In the genomic region with DNA sequence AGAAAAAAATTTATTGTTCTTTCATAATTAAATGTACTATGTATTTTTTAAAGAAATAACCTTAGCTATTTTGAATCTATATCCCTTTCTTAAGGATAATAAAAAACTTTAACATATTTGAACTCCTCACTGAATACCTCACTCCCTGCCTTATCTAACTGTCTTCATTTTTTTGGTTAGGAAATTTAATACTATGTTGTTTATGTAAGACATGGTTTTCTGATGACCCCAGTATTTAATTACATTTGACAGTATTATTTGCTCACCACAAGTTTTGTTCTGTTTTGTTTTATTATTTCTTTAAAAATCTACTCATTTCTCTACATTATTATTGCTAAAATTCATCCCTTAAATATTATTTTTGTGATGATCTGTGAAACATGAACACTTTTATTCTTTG, we compare ENCODE assay signal across 14 cellular contexts.
DNase-seq lines count a peak whose midpoint lies in the region; ATAC-seq and TF ChIP-seq lines count a peak whose summit lies in the region.
"Had no signal": no experiment of that assay in that cellular context is flagged by ENCODE, and none has a peak within 500 bp of the region (broad histone marks: within the 10 kb centered on the region; RNA-seq: fewer than 3 reads in every experiment).

No MANE protein-coding gene starts in this region.

- H3K27ac Mint-ChIP-seq in HFFc6, result no peak overlapping the region
- H3K27ac Mint-ChIP-seq: CD14-positive monocyte; CD8-positive, alpha-beta T cell had no signal

- H3F3A ChIP-seq in SK-N-SH (replicated peaks; ENCODE audit: insufficient read depth), result no peaks in the 10 kb centered on the region

- H3K27me3 Mint-ChIP-seq in HFFc6 (ENCODE audit: insufficient read depth), result no peaks in the 10 kb centered on the region; the same call in 1 of the 2 replicates

- intact Hi-C loops in posterior vena cava (cut with DNase I), result no loop called here

- H3K4me1 ChIP-seq in SK-N-SH (ENCODE audit: control insufficient read depth in 1 of 2, insufficient read depth in 2 of 2, low read depth in 1 of 2, low read length in 1 of 2), result no peaks in the 10 kb centered on the region

- CTCF ChIA-PET in SK-N-SH (lab: Yijun Ruan, JAX), result no interaction called here

- H3K36me3 Mint-ChIP-seq in HFFc6 (ENCODE audit: low read depth), result no peaks in the 10 kb centered on the region
- H3K36me3 Mint-ChIP-seq: CD14-positive monocyte; CD8-positive, alpha-beta T cell had no signal

- POLR2A ChIA-PET in SK-N-SH (lab: Yijun Ruan, JAX), result no interaction called here

- no peak for TF ChIP-seq CTCF in SK-N-SH (IDR thresholded peaks at IDR 0.05)
- no peak for TF ChIP-seq CTCF in fibroblast of the aortic adventitia (IDR thresholded peaks at IDR 0.05; ENCODE audit: insufficient read depth, low read length)
- no peak for TF ChIP-seq CTCF in HFFc6 (IDR thresholded peaks at IDR 0.05)
- no peak for TF ChIP-seq CTCF in WERI-Rb-1 (IDR thresholded peaks at IDR 0.05; ENCODE audit: low read depth, low read length)

- H3K27me3 ChIP-seq in SK-N-SH (ENCODE audit: insufficient read depth) (no peaks in the 10 kb centered on the region), WERI-Rb-1 (ENCODE audit: insufficient read depth, low read depth, severe bottlenecking) (no peaks in the 10 kb centered on the region)

- no peaks in the 10 kb centered on the region for H3K4me1 Mint-ChIP-seq in HFFc6 (ENCODE audit: low read depth)
- H3K4me1 Mint-ChIP-seq: CD14-positive monocyte had no signal

- no peak overlapping the region for H3K4me3 Mint-ChIP-seq in HFFc6
- H3K4me3 Mint-ChIP-seq: CD14-positive monocyte; CD8-positive, alpha-beta T cell had no signal

- H4K20me1 ChIP-seq in SK-N-SH (ENCODE audit: insufficient read depth), result no peaks in the 10 kb centered on the region

- H3K36me3 ChIP-seq in SK-N-SH (replicated peaks in 1 of 2; ENCODE audit: control insufficient read depth in 1 of 2, insufficient read depth in 2 of 2, low read length in 1 of 2), result no peaks in the 10 kb centered on the region
- H3K36me3 ChIP-seq in WERI-Rb-1, result no peaks in the 10 kb centered on the region

- H3K4me2 ChIP-seq in SK-N-SH, result no peak overlapping the region

- no peaks in the 10 kb centered on the region for H3K79me2 ChIP-seq in SK-N-SH (ENCODE audit: insufficient read depth)

- no peak for TF ChIP-seq EP300 in SK-N-SH (IDR thresholded peaks at IDR 0.05; ENCODE audit: borderline replicate concordance in 1 of 2, low read depth in 1 of 2, low read length in 1 of 2)

- H3K9me3 ChIP-seq in SK-N-SH (no peaks in the 10 kb centered on the region), WERI-Rb-1 (ENCODE audit: severe bottlenecking) (no peaks in the 10 kb centered on the region)

- ATAC-seq in SK-N-SH treated with all-trans-retinoic acid at 6 μM for 48 hours, result no peak
- ATAC-seq: CD8-positive, alpha-beta T cell had no signal

- H3K27ac ChIP-seq in SK-N-SH (ENCODE audit: low read depth in 2 of 2, low read length in 1 of 2) (no peak overlapping the region), WERI-Rb-1 (no peak overlapping the region)
- H3K27ac ChIP-seq: 22Rv1, GM23248 had no signal

- no peak overlapping the region for H3K4me3 ChIP-seq in SK-N-SH (ENCODE audit: low read depth in 2 of 2, low read length in 1 of 2)
- no peak overlapping the region for H3K4me3 ChIP-seq in fibroblast of the aortic adventitia (ENCODE audit: low read depth, low read length)
- H3K4me3 ChIP-seq in WERI-Rb-1 (ENCODE audit: low read depth, low read length), result no peak overlapping the region
- H3K4me3 ChIP-seq: GM23248 had no signal

- H2AFZ ChIP-seq in SK-N-SH (ENCODE audit: low read depth), result no peak overlapping the region
- H2AFZ ChIP-seq: GM23248 had no signal

- no peak overlapping the region for H3K9ac ChIP-seq in SK-N-SH
- H3K9ac ChIP-seq: GM23248 had no signal

- H3K9me3 Mint-ChIP-seq in HFFc6, result peaks cover 16% of the 10 kb centered on the region

- DNase-seq in SK-N-SH, result no peak
- peak; percentile 64 for DNase-seq in amniotic epithelial cell (ENCODE audit: low read depth)
- peak; percentile 3 for DNase-seq in fibroblast of the aortic adventitia (ENCODE audit: low read depth)
- DNase-seq in HFFc6, result no peak
- no peak for DNase-seq in WERI-Rb-1
- no peak for DNase-seq in posterior vena cava (ENCODE audit: low spot score)
- DNase-seq: CD8-positive, alpha-beta T cell; COR-L47; GF-D8; GM23248; IMR-90 had no signal

- TF ChIP-seq RAD21 in SK-N-SH (IDR thresholded peaks at IDR 0.05; ENCODE audit: low read length), result no peak

- H3K9me2 ChIP-seq in SK-N-SH, result 0 out of 2 replicates have a peak, but pooled peaks cover 2% of the 10 kb centered on the region

TF ChIP-seq in SK-N-SH treated with all-trans-retinoic acid at 6 μM for 48 hours, 23 proteins besides CTCF, POLR2A, EP300 and RAD21:
- no peak for TF ChIP-seq RARB (CRISPR knock-in tag; IDR thresholded peaks at IDR 0.05)
- TF ChIP-seq ISL1 (CRISPR knock-in tag; IDR thresholded peaks at IDR 0.05), result 0 out of 2 replicates have a peak, but pooled peaks have one; percentile 25

TF ChIP-seq in SK-N-SH, 30 proteins besides CTCF, POLR2A, EP300 and RAD21:
- no peak for TF ChIP-seq RFX5 (IDR thresholded peaks at IDR 0.05; ENCODE audit: low read length)
- no peak for TF ChIP-seq SMC3 (IDR thresholded peaks at IDR 0.05; ENCODE audit: low read depth, low read length)
- no peak for TF ChIP-seq ELF1 (IDR thresholded peaks at IDR 0.05)
- TF ChIP-seq POLR2AphosphoS5 (IDR thresholded peaks at IDR 0.05; ENCODE audit: low read depth, low read length), result no peak
- TF ChIP-seq, protein P1, sequence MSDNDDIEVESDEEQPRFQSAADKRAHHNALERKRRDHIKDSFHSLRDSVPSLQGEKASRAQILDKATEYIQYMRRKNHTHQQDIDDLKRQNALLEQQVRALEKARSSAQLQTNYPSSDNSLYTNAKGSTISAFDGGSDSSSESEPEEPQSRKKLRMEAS (IDR thresholded peaks at IDR 0.05; ENCODE audit: low read depth), result no peak
- TF ChIP-seq, protein P2, sequence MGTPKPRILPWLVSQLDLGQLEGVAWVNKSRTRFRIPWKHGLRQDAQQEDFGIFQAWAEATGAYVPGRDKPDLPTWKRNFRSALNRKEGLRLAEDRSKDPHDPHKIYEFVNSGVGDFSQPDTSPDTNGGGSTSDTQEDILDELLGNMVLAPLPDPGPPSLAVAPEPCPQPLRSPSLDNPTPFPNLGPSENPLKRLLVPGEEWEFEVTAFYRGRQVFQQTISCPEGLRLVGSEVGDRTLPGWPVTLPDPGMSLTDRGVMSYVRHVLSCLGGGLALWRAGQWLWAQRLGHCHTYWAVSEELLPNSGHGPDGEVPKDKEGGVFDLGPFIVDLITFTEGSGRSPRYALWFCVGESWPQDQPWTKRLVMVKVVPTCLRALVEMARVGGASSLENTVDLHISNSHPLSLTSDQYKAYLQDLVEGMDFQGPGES (IDR thresholded peaks at IDR 0.05; ENCODE audit: low read depth, low read length), result no peak
- TF ChIP-seq GABPA (IDR thresholded peaks at IDR 0.05; ENCODE audit: low read depth), result no peak
- no peak for TF ChIP-seq YY1 (IDR thresholded peaks at IDR 0.05; ENCODE audit: low read depth)
- TF ChIP-seq, protein P3, sequence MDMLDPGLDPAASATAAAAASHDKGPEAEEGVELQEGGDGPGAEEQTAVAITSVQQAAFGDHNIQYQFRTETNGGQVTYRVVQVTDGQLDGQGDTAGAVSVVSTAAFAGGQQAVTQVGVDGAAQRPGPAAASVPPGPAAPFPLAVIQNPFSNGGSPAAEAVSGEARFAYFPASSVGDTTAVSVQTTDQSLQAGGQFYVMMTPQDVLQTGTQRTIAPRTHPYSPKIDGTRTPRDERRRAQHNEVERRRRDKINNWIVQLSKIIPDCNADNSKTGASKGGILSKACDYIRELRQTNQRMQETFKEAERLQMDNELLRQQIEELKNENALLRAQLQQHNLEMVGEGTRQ (IDR thresholded peaks at IDR 0.05; ENCODE audit: borderline replicate concordance, low read depth, low read length), result no peak
- TF ChIP-seq RCOR1 (IDR thresholded peaks at IDR 0.05; ENCODE audit: low read length), result no peak
- no peak for TF ChIP-seq MXI1 (IDR thresholded peaks at IDR 0.05; ENCODE audit: low read depth, low read length)
- no peak for TF ChIP-seq GATA2 (CRISPR knock-in tag; IDR thresholded peaks at IDR 0.05)
- no peak for TF ChIP-seq FOXM1 (IDR thresholded peaks at IDR 0.05; ENCODE audit: low read depth)
- TF ChIP-seq, protein P4, sequence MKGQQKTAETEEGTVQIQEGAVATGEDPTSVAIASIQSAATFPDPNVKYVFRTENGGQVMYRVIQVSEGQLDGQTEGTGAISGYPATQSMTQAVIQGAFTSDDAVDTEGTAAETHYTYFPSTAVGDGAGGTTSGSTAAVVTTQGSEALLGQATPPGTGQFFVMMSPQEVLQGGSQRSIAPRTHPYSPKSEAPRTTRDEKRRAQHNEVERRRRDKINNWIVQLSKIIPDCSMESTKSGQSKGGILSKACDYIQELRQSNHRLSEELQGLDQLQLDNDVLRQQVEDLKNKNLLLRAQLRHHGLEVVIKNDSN (IDR thresholded peaks at IDR 0.05; ENCODE audit: borderline replicate concordance, low read depth), result no peak
- no peak for TF ChIP-seq EZH2phosphoT487 (IDR thresholded peaks at IDR 0.05; ENCODE audit: borderline replicate concordance, low read depth)
- TF ChIP-seq TEAD4 (IDR thresholded peaks at IDR 0.05; ENCODE audit: borderline replicate concordance, insufficient read depth), result no peak
- TF ChIP-seq MEF2A (IDR thresholded peaks at IDR 0.05; ENCODE audit: borderline replicate concordance, low read depth), result no peak
- TF ChIP-seq RXRA (IDR thresholded peaks at IDR 0.05; ENCODE audit: borderline replicate concordance, low read depth), result no peak
- TF ChIP-seq CHD2 (IDR thresholded peaks at IDR 0.05; ENCODE audit: low read length, partially characterized antibody), result no peak

Comparison
In these comparisons a context has a peak if more than half of its experiments do, and no peak if none do; other contexts are left out.
1. DNase-seq: peak in amniotic epithelial cell (single experiment) and fibroblast of the aortic adventitia (single experiment); none in SK-N-SH (single experiment), HFFc6 (single experiment), WERI-Rb-1 (single experiment) and posterior vena cava (single experiment).